In the genomic region with DNA sequence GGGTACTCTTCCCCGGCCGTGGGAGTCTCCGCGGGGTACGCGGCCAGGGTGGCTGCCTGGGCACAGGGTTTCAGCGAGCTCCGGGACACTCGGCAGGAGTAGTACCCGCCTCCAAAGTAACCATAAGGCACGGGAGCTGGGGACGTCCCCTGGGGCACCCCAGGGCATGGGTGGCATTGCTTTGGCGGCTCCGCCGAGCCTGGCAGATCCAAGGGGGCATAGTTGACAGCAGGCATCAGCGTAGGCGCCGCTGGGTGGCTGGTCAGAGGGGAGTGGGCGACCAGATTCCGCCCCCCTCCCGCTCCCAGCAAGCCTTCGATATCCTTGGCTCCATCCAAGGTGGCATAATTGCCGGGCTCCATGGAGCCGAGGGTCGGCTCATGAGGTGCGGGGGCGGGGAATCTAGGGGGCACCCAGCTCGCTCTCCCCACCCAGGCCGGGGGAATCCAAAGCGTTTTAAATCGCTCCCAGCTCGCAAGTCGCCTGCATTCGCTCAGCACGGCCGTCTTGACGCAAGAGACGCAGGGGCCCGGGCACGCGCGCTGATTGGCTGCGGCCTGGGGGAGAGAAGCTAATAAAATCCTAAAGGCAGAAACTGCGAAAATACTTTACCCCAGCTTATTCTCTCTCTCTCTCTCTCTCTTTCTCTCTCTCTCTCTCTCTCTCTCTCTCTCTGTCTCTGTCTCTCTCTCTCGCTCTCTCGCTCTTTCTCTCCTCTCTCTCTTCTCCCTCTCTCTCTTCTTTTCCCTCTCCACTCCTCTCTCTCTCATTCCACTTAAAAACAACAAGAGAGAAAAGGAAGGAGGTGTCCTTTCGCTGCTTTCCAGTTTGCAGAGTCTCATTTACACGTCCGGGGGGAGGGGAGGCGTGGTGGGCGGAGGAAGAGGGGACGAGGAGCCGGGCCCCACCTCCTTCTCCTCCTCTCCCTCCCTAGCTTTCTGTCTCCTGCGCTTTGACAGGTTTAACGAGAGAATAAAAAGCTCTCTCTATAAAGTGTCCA, we compare ENCODE assay signal across 8 cellular contexts. TPM values are rescaled to one million over a fixed set of nuclear protein-coding genes. Genes with fewer than 3 reads are reported as not detected.
DNase-seq lines count a peak whose midpoint lies in the region; ATAC-seq and TF ChIP-seq lines count a peak whose summit lies in the region.

A gene (minus strand): TSS at position 519 of the 1,000 bp plus-strand sequence. CDS start 157 bp downstream, at position 362.

- no peaks in the 10 kb centered on the region for H3K36me3 ChIP-seq in CD8-positive, alpha-beta memory T cell (ENCODE audit: insufficient read depth, low read length)
- no peaks in the 10 kb centered on the region for H3K36me3 ChIP-seq in heart right ventricle

- no peaks in the 10 kb centered on the region for H3K9me3 ChIP-seq in CD8-positive, alpha-beta memory T cell (ENCODE audit: low read length)
- H3K9me3 ChIP-seq in heart right ventricle, result no peaks in the 10 kb centered on the region

- H3K4me1 ChIP-seq in CD8-positive, alpha-beta memory T cell (ENCODE audit: insufficient read depth, low read length), result peaks cover 30% of the 10 kb centered on the region
- H3K4me1 ChIP-seq in heart right ventricle, result peaks cover 0 to 39% (median 24%) of the 10 kb centered on the region in 9 donors

- POLR2A ChIA-PET in CD8-positive, alpha-beta memory T cell (lab: Charles Lee), result no interaction called here
- POLR2A ChIA-PET in WTC11 (lab: Charles Lee), result interaction anchor here (0.6 to 1.5 kb wide), 3 partner anchors 9 to 156 kb away, joined by 3 to 8 read pairs (median 4); no protein-coding TSS in a partner anchor

- peak in 1 of 5 donors; percentile 30 for DNase-seq in CD8-positive, alpha-beta memory T cell
- DNase-seq in M059J (ENCODE audit: low read depth), result peak; percentile 81
- no peak for DNase-seq in WTC11 (ENCODE audit: low spot score)
- peak in 1 of 2 donors; percentile 27 for DNase-seq in heart right ventricle
- peak; percentile 30 to 48 for DNase-seq in stimulated activated CD4-positive, alpha-beta T cell treated with anti-CD3 and anti-CD28 coated beads, Interleukin-4, amount 100 ng/mL, for 4 hours
- DNase-seq in Kasumi-1 (lab: John Stamatoyannopoulos, UW), result no peak

- TF ChIP-seq CTCF in WTC11 (IDR thresholded peaks at IDR 0.05) (no peak), heart right ventricle (IDR thresholded peaks at IDR 0.05) (no peak)

- H3K4me3 ChIP-seq in CD8-positive, alpha-beta memory T cell (ENCODE audit: low read length), result peak within 1 kb of the TSS; percentile 22
- H3K4me3 ChIP-seq in heart right ventricle, result peak within 1 kb of the TSS in 8 of 10 donors; percentile 8 to 35 (median 22)

- H3K27ac Mint-ChIP-seq in CD8-positive, alpha-beta memory T cell, result peak within 1 kb of the TSS in 3 of 8 donors; percentile 36 to 70 (median 64)
- peak within 1 kb of the TSS; percentile 81 for H3K27ac Mint-ChIP-seq in WTC11

- H3K4me1 Mint-ChIP-seq in CD8-positive, alpha-beta memory T cell, result peaks cover 42 to 58% (median 43%) of the 10 kb centered on the region in 3 donors
- H3K4me1 Mint-ChIP-seq in WTC11, result peaks cover 42% of the 10 kb centered on the region

- intact Hi-C loops in heart right ventricle (cut with DNase I), result loop anchor here in 8 of 10 donors (5.0 to 10.0 kb wide), 6 partner anchors 64 to 156 kb away; no protein-coding TSS in a partner anchor

- peaks cover 96% of the 10 kb centered on the region for H3K27me3 ChIP-seq in CD8-positive, alpha-beta memory T cell (ENCODE audit: insufficient read depth, low read length, poor library complexity, severe bottlenecking)
- H3K27me3 ChIP-seq in heart right ventricle, result peaks cover 44 to 100% (median 100%) of the 10 kb centered on the region in 7 donors

- CTCF ChIA-PET in CD8-positive, alpha-beta memory T cell (lab: Charles Lee), result no interaction called here
- CTCF ChIA-PET in WTC11 (lab: Charles Lee), result interaction anchor here (0.5 to 7.4 kb wide), 11 partner anchors 9 to 640 kb away, joined by 3 to 127 read pairs (median 4); a partner anchor contains a TSS

- H3K27ac ChIP-seq in CD8-positive, alpha-beta memory T cell (ENCODE audit: low read depth, low read length), result no peak within 1 kb of the TSS
- H3K27ac ChIP-seq in heart right ventricle, result no peak within 1 kb of the TSS

- peak within 1 kb of the TSS; percentile 44 to 81 (median 61) for H3K4me3 Mint-ChIP-seq in CD8-positive, alpha-beta memory T cell
- peak within 1 kb of the TSS; percentile 74 for H3K4me3 Mint-ChIP-seq in WTC11

- 3 to 4% methylated on average over 55 of the region's 55 CpGs for WGBS in heart right ventricle, 2 donors

- peaks cover 86 to 94% of the 10 kb centered on the region in 2 donors for H3K27me3 Mint-ChIP-seq in CD8-positive, alpha-beta memory T cell
- peaks cover 100% of the 10 kb centered on the region for H3K27me3 Mint-ChIP-seq in WTC11 (ENCODE audit: low read depth)

- H3K9me3 Mint-ChIP-seq in CD8-positive, alpha-beta memory T cell, result peaks cover 0 to 1% (median 0%) of the 10 kb centered on the region in 5 donors
- H3K9me3 Mint-ChIP-seq in WTC11, result no peaks in the 10 kb centered on the region

- peak; percentile 35 for ATAC-seq in WTC11
- peak in 1 of 8 donors; percentile 40 for ATAC-seq in heart right ventricle
- ATAC-seq in HG02642 (IDR thresholded peaks at IDR 0.05; ENCODE audit: poor library complexity, unreplicated experiment), result no peak
- no peak for ATAC-seq in GM18498 (IDR thresholded peaks at IDR 0.05; ENCODE audit: unreplicated experiment)

- no peaks in the 10 kb centered on the region for H3K36me3 Mint-ChIP-seq in CD8-positive, alpha-beta memory T cell
- H3K36me3 Mint-ChIP-seq in WTC11, result no peaks in the 10 kb centered on the region

TF ChIP-seq in WTC11, 78 proteins besides CTCF, POLR2A, EP300 and RAD21 (continues in another document):
- TF ChIP-seq, protein P1, sequence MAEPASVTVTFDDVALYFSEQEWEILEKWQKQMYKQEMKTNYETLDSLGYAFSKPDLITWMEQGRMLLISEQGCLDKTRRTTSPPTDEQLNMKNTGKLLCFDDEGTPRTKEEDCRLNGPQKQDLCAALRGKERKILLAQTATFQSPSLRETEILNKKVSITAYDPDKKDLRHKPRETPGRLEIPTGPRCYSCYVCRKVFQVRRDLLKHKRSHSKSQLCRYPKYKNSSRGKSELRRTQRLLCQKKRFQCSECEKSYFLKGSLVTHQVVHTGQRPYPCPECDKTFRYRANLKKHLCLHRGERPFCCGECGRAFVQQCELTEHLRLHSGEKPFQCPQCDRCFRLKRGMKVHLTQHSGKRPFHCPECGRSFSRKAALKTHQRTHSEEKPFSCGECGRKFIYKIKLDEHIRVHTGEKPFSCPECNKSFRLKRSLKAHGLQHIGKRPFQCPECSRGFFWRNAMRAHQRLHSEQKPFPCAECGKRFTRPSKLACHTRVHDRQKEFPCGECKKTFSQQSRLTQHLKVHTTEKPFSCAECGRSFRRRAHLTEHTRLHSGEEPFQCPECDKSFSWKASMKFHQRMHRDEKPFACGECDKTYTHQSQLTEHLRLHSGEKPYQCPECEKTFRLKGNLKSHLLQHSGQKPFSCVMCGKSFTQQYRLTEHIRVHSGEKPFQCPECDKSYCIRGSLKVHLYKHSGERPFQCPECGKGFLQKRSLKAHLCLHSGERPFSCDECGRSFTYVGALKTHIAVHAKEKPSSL (CRISPR knock-in tag; conservative IDR thresholded peaks at IDR 0.05), result no peak
- TF ChIP-seq MYBL2 (CRISPR knock-in tag; IDR thresholded peaks at IDR 0.05) (no peak), ZNF317 (CRISPR knock-in tag; IDR thresholded peaks at IDR 0.05; ENCODE audit: borderline replicate concordance, low read depth) (no peak), SOX15 (CRISPR knock-in tag; IDR thresholded peaks at IDR 0.05) (no peak), CREM (CRISPR knock-in tag; IDR thresholded peaks at IDR 0.05) (no peak), NR1H2 (CRISPR knock-in tag; IDR thresholded peaks at IDR 0.05) (no peak), GABPB1 (CRISPR knock-in tag; IDR thresholded peaks at IDR 0.05) (no peak)
- TF ChIP-seq, protein P2, sequence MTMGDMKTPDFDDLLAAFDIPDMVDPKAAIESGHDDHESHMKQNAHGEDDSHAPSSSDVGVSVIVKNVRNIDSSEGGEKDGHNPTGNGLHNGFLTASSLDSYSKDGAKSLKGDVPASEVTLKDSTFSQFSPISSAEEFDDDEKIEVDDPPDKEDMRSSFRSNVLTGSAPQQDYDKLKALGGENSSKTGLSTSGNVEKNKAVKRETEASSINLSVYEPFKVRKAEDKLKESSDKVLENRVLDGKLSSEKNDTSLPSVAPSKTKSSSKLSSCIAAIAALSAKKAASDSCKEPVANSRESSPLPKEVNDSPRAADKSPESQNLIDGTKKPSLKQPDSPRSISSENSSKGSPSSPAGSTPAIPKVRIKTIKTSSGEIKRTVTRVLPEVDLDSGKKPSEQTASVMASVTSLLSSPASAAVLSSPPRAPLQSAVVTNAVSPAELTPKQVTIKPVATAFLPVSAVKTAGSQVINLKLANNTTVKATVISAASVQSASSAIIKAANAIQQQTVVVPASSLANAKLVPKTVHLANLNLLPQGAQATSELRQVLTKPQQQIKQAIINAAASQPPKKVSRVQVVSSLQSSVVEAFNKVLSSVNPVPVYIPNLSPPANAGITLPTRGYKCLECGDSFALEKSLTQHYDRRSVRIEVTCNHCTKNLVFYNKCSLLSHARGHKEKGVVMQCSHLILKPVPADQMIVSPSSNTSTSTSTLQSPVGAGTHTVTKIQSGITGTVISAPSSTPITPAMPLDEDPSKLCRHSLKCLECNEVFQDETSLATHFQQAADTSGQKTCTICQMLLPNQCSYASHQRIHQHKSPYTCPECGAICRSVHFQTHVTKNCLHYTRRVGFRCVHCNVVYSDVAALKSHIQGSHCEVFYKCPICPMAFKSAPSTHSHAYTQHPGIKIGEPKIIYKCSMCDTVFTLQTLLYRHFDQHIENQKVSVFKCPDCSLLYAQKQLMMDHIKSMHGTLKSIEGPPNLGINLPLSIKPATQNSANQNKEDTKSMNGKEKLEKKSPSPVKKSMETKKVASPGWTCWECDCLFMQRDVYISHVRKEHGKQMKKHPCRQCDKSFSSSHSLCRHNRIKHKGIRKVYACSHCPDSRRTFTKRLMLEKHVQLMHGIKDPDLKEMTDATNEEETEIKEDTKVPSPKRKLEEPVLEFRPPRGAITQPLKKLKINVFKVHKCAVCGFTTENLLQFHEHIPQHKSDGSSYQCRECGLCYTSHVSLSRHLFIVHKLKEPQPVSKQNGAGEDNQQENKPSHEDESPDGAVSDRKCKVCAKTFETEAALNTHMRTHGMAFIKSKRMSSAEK (CRISPR knock-in tag; IDR thresholded peaks at IDR 0.05; ENCODE audit: borderline replicate concordance), result no peak

RNA-seq across cellular contexts. Expression of the gene that starts here (rescaled TPM):
- total RNA-seq in CD8-positive, alpha-beta memory T cell, result not detected
- polyA plus RNA-seq in CD8-positive, alpha-beta memory T cell, result not detected
- 5.0 and 6.6 TPM in 2 replicates for total RNA-seq in M059J (2014; rRNA removed; shearing (Covaris generic))
- 1.6 to 2.8 TPM (median 1.7 TPM) in 3 replicates for total RNA-seq in WTC11 (2021)
- total RNA-seq in heart right ventricle, result not detected
- not detected for polyA plus RNA-seq in heart right ventricle

Comparison
In these comparisons a context has a peak if more than half of its experiments do, and no peak if none do; other contexts are left out.
1. DNase-seq: peak in M059J (single experiment) and stimulated activated CD4-positive, alpha-beta T cell treated with anti-CD3 and anti-CD28 coated beads, Interleukin-4, amount 100 ng/mL, for 4 hours (2 of 2); none in WTC11 (single experiment) and Kasumi-1 (0 of 2).